ENCODE assay signal across 12 cellular contexts in the genomic region with DNA sequence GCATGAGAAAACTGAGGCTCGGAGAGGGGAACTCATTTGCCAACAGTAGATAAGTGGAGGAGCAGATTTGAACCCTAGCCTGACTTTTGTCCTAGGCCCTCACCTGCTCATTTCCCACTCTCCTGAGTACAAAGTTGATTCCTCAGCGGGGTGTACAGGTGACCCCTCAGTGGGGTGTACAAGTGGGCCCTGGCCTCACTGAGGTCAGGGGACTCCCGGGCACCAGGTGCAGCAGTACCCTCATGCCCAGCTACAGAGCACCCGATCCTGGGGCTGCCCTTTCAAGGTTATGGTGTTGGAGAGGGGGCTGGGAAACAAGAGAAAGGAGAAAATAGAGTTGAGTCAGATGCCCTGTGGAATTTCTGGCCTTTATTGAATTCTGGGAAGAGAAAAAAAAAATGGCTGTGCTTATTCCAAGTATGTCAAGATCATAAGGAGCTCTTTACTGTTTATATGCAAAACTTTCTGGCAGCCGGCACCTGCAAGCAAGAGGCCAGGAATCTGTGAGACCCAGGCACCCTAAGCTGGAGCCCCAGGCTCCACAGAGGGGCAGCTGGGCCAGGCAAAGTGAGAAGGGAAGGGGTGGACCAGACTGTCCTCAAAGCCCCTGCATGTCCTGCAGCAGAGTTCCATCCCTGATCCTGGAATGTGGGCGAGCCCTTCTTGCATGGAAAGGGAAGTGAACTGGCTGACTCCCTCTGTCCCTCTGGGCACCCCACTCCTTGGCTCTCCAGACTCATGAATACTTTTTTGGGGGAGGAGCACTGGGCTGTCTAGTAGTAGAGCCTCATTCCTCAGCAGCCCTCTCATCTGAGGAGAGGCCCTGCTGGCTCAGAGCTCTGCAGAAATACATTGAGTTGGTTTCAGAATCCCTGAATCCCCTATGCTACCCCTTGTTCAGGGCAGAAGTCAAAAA. TPM values are rescaled to one million over a fixed set of nuclear protein-coding genes. Genes with fewer than 3 reads are reported as not detected.
DNase-seq lines count a peak whose midpoint lies in the region; ATAC-seq, FAIRE-seq and TF ChIP-seq lines count a peak whose summit lies in the region.
"Had no signal": no experiment of that assay in that cellular context is flagged by ENCODE, and none has a peak within 500 bp of the region (broad histone marks: within the 10 kb centered on the region; RNA-seq: fewer than 3 reads in every experiment).

No MANE protein-coding gene starts in this region.

- TF ChIP-seq RAD21 in liver (IDR thresholded peaks at IDR 0.05) (no peak), HepG2 (CRISPR knock-in tag; IDR thresholded peaks at IDR 0.05) (no peak)

- H3K4me3 ChIP-seq in liver (ENCODE audit: low read depth in 1 of 3, low read length in 3 of 3) (no peak overlapping the region), HepG2 (replicated peaks in 1 of 3; ENCODE audit: insufficient read depth in 1 of 3, low read depth in 2 of 3, low read length in 3 of 3) (no peak overlapping the region), duodenal mucosa (ENCODE audit: low read depth in 1 of 2, low read length in 2 of 2) (no peak overlapping the region), vagina (no peak overlapping the region)

- no peak for DNase-seq in HepG2 (ENCODE audit: low spot score)
- DNase-seq in mesothelial cell of epicardium (ENCODE audit: low spot score in 2 of 2, unreplicated experiment in 2 of 2) = peak in 1 of 2 experiments; percentile 33
- no peak for DNase-seq in vagina (ENCODE audit: extremely low spot score in 2 of 2)
- DNase-seq in activated T-cell treated with anti-CD3 and anti-CD28 coated beads, Interleukin-2, amount 50 U/mL, for 1 hour = no peak
- DNase-seq in HT-29 (ENCODE audit: low spot score) = no peak
- DNase-seq in iPS-NIHi7 (ENCODE audit: extremely low spot score) = no peak
- DNase-seq: amygdala; NCI-H2029 treated with DMSO at 0.1 percent for 48 hours; stimulated activated CD4-positive, alpha-beta T cell treated with anti-CD3 and anti-CD28 coated beads, Interleukin-4, amount 100 ng/mL, for 4 hours had no signal

- H2AFZ ChIP-seq in HepG2 (ENCODE audit: low read length) = no peak overlapping the region

- TF ChIP-seq EP300 in HepG2 (IDR thresholded peaks at IDR 0.05; ENCODE audit: low read depth in 2 of 2, low read length in 2 of 2) = no peak
- TF ChIP-seq EP300 in HepG2 (CRISPR knock-in tag; IDR thresholded peaks at IDR 0.05; ENCODE audit: borderline replicate concordance) = no peak

- TF ChIP-seq CTCF in liver (IDR thresholded peaks at IDR 0.05; ENCODE audit: low read depth, low read length, missing input control) (no peak), HepG2 (CRISPR knock-in tag; IDR thresholded peaks at IDR 0.05) (no peak), mesothelial cell of epicardium (IDR thresholded peaks at IDR 0.05; ENCODE audit: unreplicated experiment) (no peak), vagina (IDR thresholded peaks at IDR 0.05) (no peak)

- H3K27ac Mint-ChIP-seq in mesothelial cell of epicardium = peak overlapping the region; percentile 97

- intact Hi-C loops in HepG2 (cut with micrococcal nuclease; ENCODE audit: unreplicated experiment) = no loop called here
- intact Hi-C loops in vagina (cut with DNase I) = no loop called here

- no peaks in the 10 kb centered on the region for H3K79me2 ChIP-seq in HepG2 (ENCODE audit: insufficient read depth, low read length)

- H3K4me3 Mint-ChIP-seq in mesothelial cell of epicardium = no peak overlapping the region

- H3K36me3 Mint-ChIP-seq in mesothelial cell of epicardium = no peaks in the 10 kb centered on the region

- TF ChIP-seq POLR2A in HepG2 (IDR thresholded peaks at IDR 0.05; ENCODE audit: insufficient read depth in 1 of 2, low read depth in 2 of 2, low read length in 2 of 2) = no peak
- no peak for TF ChIP-seq POLR2A in vagina (IDR thresholded peaks at IDR 0.05)

- no peaks in the 10 kb centered on the region for H3K27me3 ChIP-seq in liver (ENCODE audit: control insufficient read depth in 4 of 4, insufficient read depth in 4 of 4, low read length in 3 of 4)
- H3K27me3 ChIP-seq in HepG2 (ENCODE audit: control insufficient read depth in 1 of 2, insufficient read depth in 2 of 2, low read length in 2 of 2) = no peaks in the 10 kb centered on the region
- no peaks in the 10 kb centered on the region for H3K27me3 ChIP-seq in duodenal mucosa (ENCODE audit: control insufficient read depth in 1 of 2, insufficient read depth in 2 of 2, low read length in 2 of 2)
- no peaks in the 10 kb centered on the region for H3K27me3 ChIP-seq in vagina

- POLR2A ChIA-PET in HepG2 (lab: Yijun Ruan, JAX) = no interaction called here

- no peaks in the 10 kb centered on the region for H3K9me3 Mint-ChIP-seq in mesothelial cell of epicardium

- FAIRE-seq in HepG2 (lab: Jason Lieb, UNC) = no peak
- FAIRE-seq: A204.1 had no signal

- CTCF ChIA-PET in HepG2 (lab: Yijun Ruan, JAX; ENCODE audit: low intra/inter-chr PET ratio, low total read pairs) = no interaction called here

- H3K9ac ChIP-seq in liver (ENCODE audit: low read depth in 1 of 2, low read length in 2 of 2) = no peak overlapping the region
- no peak overlapping the region for H3K9ac ChIP-seq in HepG2 (ENCODE audit: insufficient read depth, low read depth, low read length)
- H3K9ac ChIP-seq in duodenal mucosa (ENCODE audit: low read depth in 1 of 2, low read length in 2 of 2) = no peak overlapping the region

- H3K27ac ChIP-seq in liver (ENCODE audit: low read depth in 1 of 2, low read length in 2 of 2) = no peak overlapping the region
- no peak overlapping the region for H3K27ac ChIP-seq in HepG2 (ENCODE audit: extremely low read length, insufficient read depth, low read length)
- H3K27ac ChIP-seq in duodenal mucosa (ENCODE audit: low read depth, low read length) = peak overlapping the region; percentile 53
- H3K27ac ChIP-seq in vagina = peak overlapping the region; percentile 81

- ATAC-seq in HepG2 = no peak

- H3K27me3 Mint-ChIP-seq in mesothelial cell of epicardium (ENCODE audit: low read depth) = no peaks in the 10 kb centered on the region

- H3K36me3 ChIP-seq in liver (ENCODE audit: control insufficient read depth in 4 of 4, insufficient read depth in 3 of 4, low read depth in 1 of 4, low read length in 3 of 4) (no peaks in the 10 kb centered on the region), HepG2 (replicated peaks in 1 of 2; ENCODE audit: control insufficient read depth in 1 of 2, insufficient read depth in 2 of 2, low read length in 2 of 2) (no peaks in the 10 kb centered on the region), duodenal mucosa (ENCODE audit: control insufficient read depth in 1 of 2, insufficient read depth in 2 of 2, low read length in 2 of 2) (no peaks in the 10 kb centered on the region), vagina (no peaks in the 10 kb centered on the region)

- no peak overlapping the region; the same call in 1 of the 2 replicates for H3K4me2 ChIP-seq in HepG2 (ENCODE audit: low read depth, low read length)

- BruUV-seq in HepG2 (replicated peaks; lab: Mats Ljungman, UMichigan) = no TSS peak

- H4K20me1 ChIP-seq in HepG2 (ENCODE audit: insufficient read depth, low read length) = no peaks in the 10 kb centered on the region

- H3K4me1 ChIP-seq in liver (ENCODE audit: control insufficient read depth in 4 of 4, insufficient read depth in 4 of 4, low read length in 3 of 4) = peaks cover 0 to 3% (median under 1%) of the 10 kb centered on the region in 4 donors
- H3K4me1 ChIP-seq in HepG2 (ENCODE audit: insufficient read depth, low read length) = peaks cover 85% of the 10 kb centered on the region
- peaks cover 16 to 29% of the 10 kb centered on the region in 2 donors for H3K4me1 ChIP-seq in duodenal mucosa (ENCODE audit: control insufficient read depth in 1 of 2, insufficient read depth in 2 of 2, low read length in 2 of 2)
- H3K4me1 ChIP-seq in vagina = peaks cover 82% of the 10 kb centered on the region

- no peaks in the 10 kb centered on the region for H3K9me3 ChIP-seq in liver (ENCODE audit: control insufficient read depth in 4 of 4, low read length in 3 of 4)
- H3K9me3 ChIP-seq in HepG2 (ENCODE audit: low read length) = no peaks in the 10 kb centered on the region
- H3K9me3 ChIP-seq in duodenal mucosa (ENCODE audit: control insufficient read depth in 1 of 2, low read length in 2 of 2) = no peaks in the 10 kb centered on the region
- no peaks in the 10 kb centered on the region for H3K9me3 ChIP-seq in vagina

- H3K4me1 Mint-ChIP-seq in mesothelial cell of epicardium = peaks cover 70% of the 10 kb centered on the region

- in situ Hi-C loops in HepG2 (cut with HindIII; ENCODE audit: extremely low pct_ligation_motif_present, low pct_unique_long_range_greater_than_20kb) = no loop called here

- WGBS in liver = 82% methylated on average over 6 of the region's 6 CpGs
- 49% methylated on average over 6 of the region's 6 CpGs for WGBS in HepG2 (ENCODE audit: low lambda C conversion rate)

TF ChIP-seq in liver, 16 proteins besides CTCF, POLR2A, EP300 and RAD21 (continues in another document):
- peak; percentile 3 for TF ChIP-seq NR2F2 (IDR thresholded peaks at IDR 0.05)

RNA-seq across cellular contexts. Expression of a gene that starts 43.1 kb away (rescaled TPM):
- 10 to 100 TPM in 1 of 2 donors, 1 to 10 TPM in 1; 5.0 to 16.7 TPM for total RNA-seq in liver
- polyA plus RNA-seq in liver = 10 to 100 TPM in 1 of 2 donors, 1 to 10 TPM in 1; 4.2 to 13.8 TPM
- 11.5 and 17.3 TPM in 2 replicates for total RNA-seq in HepG2 (2016; rRNA removed; fragmentation: Illumina TruSeq; extraction: Trizol)
- 1.3 and 1.8 TPM in 2 replicates for total RNA-seq in HepG2 (2016; cell fraction: cytosol; rRNA removed; fragmentation: Illumina TruSeq; extraction: Trizol; ENCODE audit: low read depth)
- 10.0 and 18.3 TPM in 2 replicates for total RNA-seq in HepG2 (2016; cell fraction: insoluble cytoplasmic fraction; rRNA removed; fragmentation: Illumina TruSeq; extraction: Trizol)
- 5.3 and 5.6 TPM in 2 replicates for total RNA-seq in HepG2 (2016; cell fraction: membrane; rRNA removed; fragmentation: Illumina TruSeq; extraction: Trizol)
- total RNA-seq in HepG2 (2016; cell fraction: nucleus; rRNA removed; fragmentation: Illumina TruSeq; extraction: Trizol) = 25.6 and 30.4 TPM in 2 replicates
- polyA plus RNA-seq in HepG2 (2011; rRNA removed) = 14.0 and 18.5 TPM in 2 replicates
- polyA plus RNA-seq in HepG2 (2011; cell fraction: cytosol; rRNA removed) = 7.7 and 10.7 TPM in 2 replicates
- polyA plus RNA-seq in HepG2 (2011; cell fraction: nucleus; rRNA removed) = 39.3 and 76.1 TPM in 2 replicates
- polyA plus RNA-seq in HepG2 (2012) = 5.4 and 7.4 TPM in 2 replicates
- 0.38 and 0.55 TPM in 2 replicates for polyA plus RNA-seq in HepG2 (2016; cell fraction: cytosol; fragmentation: Illumina TruSeq; extraction: Trizol; ENCODE audit: low read depth)
- polyA plus RNA-seq in HepG2 (2016; cell fraction: insoluble cytoplasmic fraction; fragmentation: Illumina TruSeq; extraction: Trizol; ENCODE audit: low read depth) = 8.6 and 12.7 TPM in 2 replicates
- 1.5 and 1.7 TPM in 2 replicates for polyA plus RNA-seq in HepG2 (2016; cell fraction: membrane; fragmentation: Illumina TruSeq; extraction: Trizol; ENCODE audit: low read depth)
- 19.3 and 21.2 TPM in 2 replicates for polyA plus RNA-seq in HepG2 (2016; cell fraction: nucleus; fragmentation: Illumina TruSeq; extraction: Trizol; ENCODE audit: insufficient read depth, low read depth)
- polyA minus RNA-seq in HepG2 (2011; rRNA and poly(A)+ RNA removed; ENCODE audit: low replicate concordance) = 47.5 and 50.2 TPM in 2 replicates
- 12.3 and 13.8 TPM in 2 replicates for polyA minus RNA-seq in HepG2 (2011; cell fraction: cytosol; rRNA and poly(A)+ RNA removed)
- polyA minus RNA-seq in HepG2 (2011; cell fraction: nucleus; rRNA and poly(A)+ RNA removed) = 44.1 and 53.9 TPM in 2 replicates
- 281 to 297 TPM (median 296 TPM) in 3 replicates for total RNA-seq in mesothelial cell of epicardium
- total RNA-seq in vagina = 60.6 TPM
- 109 and 119 TPM in 2 replicates for total RNA-seq in HT-29 (2014; rRNA removed; shearing (Covaris generic))

Comparison
In these comparisons a context has a peak if more than half of its experiments do, and no peak if none do; other contexts are left out.
1. H3K27ac ChIP-seq: peak in duodenal mucosa (single experiment) and vagina (single experiment); none in liver (0 of 2) and HepG2 (single experiment).